ENCODE assay signal across 8 cellular contexts in the genomic region with DNA sequence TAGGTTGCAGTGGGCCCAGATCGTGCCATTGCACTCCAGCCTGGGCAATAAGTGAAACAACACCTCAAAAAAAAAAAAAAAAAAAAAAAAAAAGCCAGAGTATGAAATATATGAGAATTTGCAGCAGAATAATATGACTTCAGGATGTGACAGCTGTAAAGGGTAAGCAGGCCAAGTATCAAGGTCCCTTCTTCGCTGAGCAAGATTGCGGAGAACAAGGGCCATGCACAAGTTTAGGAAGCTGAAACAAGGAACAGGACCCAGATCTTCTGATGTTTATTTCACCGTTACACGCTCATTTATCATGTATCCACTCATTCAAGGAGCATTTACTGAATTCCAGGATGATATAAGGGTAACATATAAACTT. TPM values are rescaled to one million over a fixed set of nuclear protein-coding genes. Genes with fewer than 3 reads are reported as not detected.
A peak's percentile ranks its signal among the peaks of the same experiment; 100 is the strongest.
DNase-seq lines count a peak whose midpoint lies in the region; ATAC-seq and TF ChIP-seq lines count a peak whose summit lies in the region.

No MANE protein-coding gene starts in this region.

- CTCF ChIA-PET in activated CD4-positive, alpha-beta T cell treated with anti-CD3 and anti-CD28 coated beads for 36 hours (lab: Charles Lee) = interaction anchor here (0.5 to 2.1 kb wide), 5 partner anchors 9 to 1105 kb away, joined by 3 to 8 read pairs (median 3); no protein-coding TSS in a partner anchor

- TF ChIP-seq POLR2A in testis (IDR thresholded peaks at IDR 0.05) = no peak

- peaks cover 47% of the 10 kb centered on the region for H3K4me1 Mint-ChIP-seq in activated CD4-positive, alpha-beta T cell treated with anti-CD3 and anti-CD28 coated beads for 36 hours
- peaks cover 38% of the 10 kb centered on the region for H3K4me1 Mint-ChIP-seq in activated T-helper 2 cell treated with anti-CD3 and anti-CD28 coated beads, Interferon-gamma antibody, Interleukin-2, Interleukin-4, amounts not matched to agents 10 μg/mL and 5 μg/mL and 100 μg/mL, durations not matched to agents 14 hours and 24 hours and 36 hours (ENCODE audit: low read depth)
- H3K4me1 Mint-ChIP-seq in immature natural killer cell = peaks cover 50 to 59% of the 10 kb centered on the region in 2 donors

- intact Hi-C loops in activated CD4-positive, alpha-beta T cell treated with anti-CD3 and anti-CD28 coated beads for 36 hours (cut with DNase I, micrococcal nuclease) = loop anchor here in 1 of 2 experiments (1.0 kb wide), 1 partner anchor 50 kb away; a partner anchor contains a TSS
- intact Hi-C loops in activated T-helper 2 cell treated with anti-CD3 and anti-CD28 coated beads, Interferon-gamma antibody, Interleukin-2, Interleukin-4, amounts not matched to agents 10 μg/mL and 5 μg/mL and 100 μg/mL, durations not matched to agents 14 hours and 24 hours and 36 hours (cut with micrococcal nuclease) = no loop called here
- intact Hi-C loops in testis (cut with DNase I; ENCODE audit: low total_unique reads) = no loop called here

- H3K27me3 Mint-ChIP-seq in activated CD4-positive, alpha-beta T cell treated with anti-CD3 and anti-CD28 coated beads for 36 hours = no peaks in the 10 kb centered on the region
- H3K27me3 Mint-ChIP-seq in activated T-helper 2 cell treated with anti-CD3 and anti-CD28 coated beads, Interferon-gamma antibody, Interleukin-2, Interleukin-4, amounts not matched to agents 10 μg/mL and 5 μg/mL and 100 μg/mL, durations not matched to agents 14 hours and 24 hours and 36 hours (ENCODE audit: low read depth) = no peaks in the 10 kb centered on the region
- peaks cover 6 to 21% (median 14%) of the 10 kb centered on the region in 3 donors for H3K27me3 Mint-ChIP-seq in immature natural killer cell (ENCODE audit: low read depth in 3 of 3)

- peak overlapping the region; percentile 84 for H3K4me3 Mint-ChIP-seq in activated CD4-positive, alpha-beta T cell treated with anti-CD3 and anti-CD28 coated beads for 36 hours
- H3K4me3 Mint-ChIP-seq in activated T-helper 2 cell treated with anti-CD3 and anti-CD28 coated beads, Interferon-gamma antibody, Interleukin-2, Interleukin-4, amounts not matched to agents 10 μg/mL and 5 μg/mL and 100 μg/mL, durations not matched to agents 14 hours and 24 hours and 36 hours (ENCODE audit: low read depth) = peak overlapping the region; percentile 80
- H3K4me3 Mint-ChIP-seq in immature natural killer cell = peak overlapping the region; percentile 80 to 86 (median 84)

- POLR2A ChIA-PET in activated CD4-positive, alpha-beta T cell treated with anti-CD3 and anti-CD28 coated beads for 36 hours (lab: Charles Lee) = interaction anchor here (0.5 to 0.6 kb wide), 2 partner anchors 104 to 128 kb away, joined by 3 to 4 read pairs; no protein-coding TSS in a partner anchor

- WGBS in testis, 2 donors = 17 to 19% methylated on average over 5 of the region's 5 CpGs

- no peaks in the 10 kb centered on the region for H3K27me3 ChIP-seq in testis

- no peaks in the 10 kb centered on the region for H3K9me3 Mint-ChIP-seq in activated CD4-positive, alpha-beta T cell treated with anti-CD3 and anti-CD28 coated beads for 36 hours (ENCODE audit: low read depth)
- no peaks in the 10 kb centered on the region for H3K9me3 Mint-ChIP-seq in activated T-helper 2 cell treated with anti-CD3 and anti-CD28 coated beads, Interferon-gamma antibody, Interleukin-2, Interleukin-4, amounts not matched to agents 10 μg/mL and 5 μg/mL and 100 μg/mL, durations not matched to agents 14 hours and 24 hours and 36 hours
- H3K9me3 Mint-ChIP-seq in immature natural killer cell = no peaks in the 10 kb centered on the region

- no peak for DNase-seq in activated CD4-positive, alpha-beta T cell treated with anti-CD3 and anti-CD28 coated beads for 36 hours
- DNase-seq in activated CD4-positive, alpha-beta T cell treated with anti-CD3 and anti-CD28 coated beads, Interleukin-2, amount 50 U/mL, for 1 hour = no peak
- no peak for DNase-seq in activated T-helper 2 cell treated with anti-CD3 and anti-CD28 coated beads, Interferon-gamma antibody, Interleukin-2, Interleukin-4, amounts not matched to agents 10 μg/mL and 5 μg/mL and 100 μg/mL, durations not matched to agents 14 hours and 24 hours and 36 hours (ENCODE audit: low spot score)
- DNase-seq in immature natural killer cell (no peak), testis (no peak), NCI-H2107 (lab: John Stamatoyannopoulos, UW) (no peak)
- DNase-seq in activated effector memory CD4-positive, alpha-beta T cell treated with Interleukin-2 at 50 U/mL for 16 hours = no peak

- H3K36me3 ChIP-seq in testis (ENCODE audit: low read depth, missing control alignments) = no peaks in the 10 kb centered on the region

- ATAC-seq in activated CD4-positive, alpha-beta T cell treated with anti-CD3 and anti-CD28 coated beads for 36 hours = no peak
- ATAC-seq in GM21367 (IDR thresholded peaks at IDR 0.05; ENCODE audit: unreplicated experiment) = no peak

- no peak for TF ChIP-seq CTCF in testis (IDR thresholded peaks at IDR 0.05)

- H3K4me3 ChIP-seq in testis = peak overlapping the region; percentile 96 to 99

- H3K36me3 Mint-ChIP-seq in activated CD4-positive, alpha-beta T cell treated with anti-CD3 and anti-CD28 coated beads for 36 hours (ENCODE audit: low read depth) = peaks cover 5% of the 10 kb centered on the region
- peaks cover 12% of the 10 kb centered on the region for H3K36me3 Mint-ChIP-seq in activated T-helper 2 cell treated with anti-CD3 and anti-CD28 coated beads, Interferon-gamma antibody, Interleukin-2, Interleukin-4, amounts not matched to agents 10 μg/mL and 5 μg/mL and 100 μg/mL, durations not matched to agents 14 hours and 24 hours and 36 hours (ENCODE audit: low read depth)
- H3K36me3 Mint-ChIP-seq in immature natural killer cell = no peaks in the 10 kb centered on the region

- H3K27ac ChIP-seq in testis = peak overlapping the region; percentile 97

- peak overlapping the region; percentile 88 for H3K27ac Mint-ChIP-seq in activated CD4-positive, alpha-beta T cell treated with anti-CD3 and anti-CD28 coated beads for 36 hours
- peak overlapping the region; percentile 82 for H3K27ac Mint-ChIP-seq in activated T-helper 2 cell treated with anti-CD3 and anti-CD28 coated beads, Interferon-gamma antibody, Interleukin-2, Interleukin-4, amounts not matched to agents 10 μg/mL and 5 μg/mL and 100 μg/mL, durations not matched to agents 14 hours and 24 hours and 36 hours
- peak overlapping the region; percentile 79 to 91 (median 87) for H3K27ac Mint-ChIP-seq in immature natural killer cell

- no peaks in the 10 kb centered on the region for H3K9me3 ChIP-seq in testis

- peaks cover 40% of the 10 kb centered on the region for H3K4me1 ChIP-seq in testis

RNA-seq across cellular contexts. Expression of a gene that starts 0.7 kb away (rescaled TPM):
- total RNA-seq in activated CD4-positive, alpha-beta T cell treated with anti-CD3 and anti-CD28 coated beads for 36 hours = 10 to 100 TPM; 14.8 to 16.5 TPM
- total RNA-seq in activated T-helper 2 cell treated with anti-CD3 and anti-CD28 coated beads, Interferon-gamma antibody, Interleukin-2, Interleukin-4, amounts not matched to agents 10 μg/mL and 5 μg/mL and 100 μg/mL, durations not matched to agents 14 hours and 24 hours and 36 hours = 16.5 and 16.8 TPM in 2 replicates
- polyA plus RNA-seq in immature natural killer cell (10 to 100 TPM in 1 of 3 donors, 1 to 10 TPM in 2; 2.7 to 15.8 (median 3.3) TPM), testis (ENCODE audit: insufficient read depth, low read depth, low replicate concordance) (13.5 TPM)
- total RNA-seq in testis = 10 to 100 TPM; 25.3 to 29.1 TPM

RNA-seq across cellular contexts. Expression of a gene that starts 34.3 kb away (rescaled TPM):
- total RNA-seq in activated CD4-positive, alpha-beta T cell treated with anti-CD3 and anti-CD28 coated beads for 36 hours = under 1 TPM; 0.33 to 0.57 TPM
- 0.50 and 0.62 TPM in 2 replicates for total RNA-seq in activated T-helper 2 cell treated with anti-CD3 and anti-CD28 coated beads, Interferon-gamma antibody, Interleukin-2, Interleukin-4, amounts not matched to agents 10 μg/mL and 5 μg/mL and 100 μg/mL, durations not matched to agents 14 hours and 24 hours and 36 hours
- 10 to 100 TPM; 10.8 to 31.1 (median 20.2) TPM for polyA plus RNA-seq in immature natural killer cell
- 1 to 10 TPM; 1.9 to 2.8 TPM for total RNA-seq in testis
- polyA plus RNA-seq in testis (ENCODE audit: insufficient read depth, low read depth, low replicate concordance) = 9.5 TPM

RNA-seq across cellular contexts. Expression of a gene that starts 50.2 kb away (rescaled TPM):
- 10 to 100 TPM; 29.4 to 29.8 TPM for total RNA-seq in activated CD4-positive, alpha-beta T cell treated with anti-CD3 and anti-CD28 coated beads for 36 hours
- 25.7 and 27.9 TPM in 2 replicates for total RNA-seq in activated T-helper 2 cell treated with anti-CD3 and anti-CD28 coated beads, Interferon-gamma antibody, Interleukin-2, Interleukin-4, amounts not matched to agents 10 μg/mL and 5 μg/mL and 100 μg/mL, durations not matched to agents 14 hours and 24 hours and 36 hours
- polyA plus RNA-seq in immature natural killer cell = 10 to 100 TPM; 16.0 to 23.0 (median 20.5) TPM
- 10 to 100 TPM; 58.9 to 70.0 TPM for total RNA-seq in testis
- polyA plus RNA-seq in testis (ENCODE audit: insufficient read depth, low read depth, low replicate concordance) = 34.8 TPM
